In genomic region chr22:22918297-22918965, GRCh38 we compare ENCODE assay signal across 1 cellular context.
TF ChIP-seq lines count a peak whose summit lies in the region.

No MANE protein-coding gene starts in this region.

TF ChIP-seq in SK-N-SH treated with all-trans-retinoic acid at 6 μM for 48 hours, 23 proteins besides CTCF, POLR2A, EP300 and RAD21 (continued from another document):
- TF ChIP-seq CSRNP3 (CRISPR knock-in tag; IDR thresholded peaks at IDR 0.05) (no peak), ZNF8 (CRISPR knock-in tag; IDR thresholded peaks at IDR 0.05) (no peak), TOX (CRISPR knock-in tag; IDR thresholded peaks at IDR 0.05; ENCODE audit: borderline replicate concordance) (no peak), BACH2 (CRISPR knock-in tag; IDR thresholded peaks at IDR 0.05; ENCODE audit: borderline replicate concordance) (no peak), OSR1 (CRISPR knock-in tag; IDR thresholded peaks at IDR 0.05) (no peak), ZFP30 (CRISPR knock-in tag; IDR thresholded peaks at IDR 0.05) (no peak), ARNTL (CRISPR knock-in tag; IDR thresholded peaks at IDR 0.05; ENCODE audit: borderline replicate concordance, low read depth) (no peak)
- TF ChIP-seq, protein P1, sequence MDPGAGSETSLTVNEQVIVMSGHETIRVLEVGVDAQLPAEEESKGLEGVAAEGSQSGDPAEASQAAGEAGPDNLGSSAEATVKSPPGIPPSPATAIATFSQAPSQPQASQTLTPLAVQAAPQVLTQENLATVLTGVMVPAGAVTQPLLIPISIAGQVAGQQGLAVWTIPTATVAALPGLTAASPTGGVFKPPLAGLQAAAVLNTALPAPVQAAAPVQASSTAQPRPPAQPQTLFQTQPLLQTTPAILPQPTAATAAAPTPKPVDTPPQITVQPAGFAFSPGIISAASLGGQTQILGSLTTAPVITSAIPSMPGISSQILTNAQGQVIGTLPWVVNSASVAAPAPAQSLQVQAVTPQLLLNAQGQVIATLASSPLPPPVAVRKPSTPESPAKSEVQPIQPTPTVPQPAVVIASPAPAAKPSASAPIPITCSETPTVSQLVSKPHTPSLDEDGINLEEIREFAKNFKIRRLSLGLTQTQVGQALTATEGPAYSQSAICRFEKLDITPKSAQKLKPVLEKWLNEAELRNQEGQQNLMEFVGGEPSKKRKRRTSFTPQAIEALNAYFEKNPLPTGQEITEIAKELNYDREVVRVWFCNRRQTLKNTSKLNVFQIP (CRISPR knock-in tag; IDR thresholded peaks at IDR 0.05; ENCODE audit: borderline replicate concordance, low read depth): no peak
